31 cellular contexts compared by ENCODE assay signal in the genomic region with DNA sequence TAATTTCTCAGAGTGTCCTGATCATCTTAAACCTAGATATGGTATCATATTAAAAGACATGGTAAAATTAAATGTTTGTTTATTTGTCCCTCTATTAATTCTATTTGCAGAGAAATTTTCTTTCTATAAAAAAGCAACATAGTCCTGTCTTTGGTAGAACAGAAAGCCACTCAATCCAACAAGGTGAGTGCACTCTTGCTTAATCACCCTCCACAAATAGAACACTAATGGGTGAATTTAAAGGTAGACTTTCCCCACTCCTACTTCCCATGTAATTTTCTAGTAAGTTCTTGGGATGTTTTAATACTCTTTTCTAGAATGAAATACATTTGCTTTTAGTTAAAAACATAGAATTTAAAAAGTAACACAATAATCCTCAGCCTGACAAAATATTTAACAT.
"Had no signal": no experiment of that assay in that cellular context is flagged by ENCODE, and none has a peak within 500 bp of the region (broad histone marks: within the 10 kb centered on the region; RNA-seq: fewer than 3 reads in every experiment).

No MANE protein-coding gene starts in this region.

- H3K4me1 Mint-ChIP-seq: naive B cell; natural killer cell; nephron; stimulated activated memory B cell treated with anti-CD40 and anti-IgM and Interleukin-4, amounts not matched to agents 10 μg/mL and 1 μg/mL and 100 μg/mL, for 72 hours had no signal

- H2AFZ ChIP-seq: neural progenitor cell, parathyroid adenoma had no signal

- H3K27me3 ChIP-seq: neural progenitor cell, ovary, spleen, stomach, suprapubic skin, testis, tibial artery, transverse colon, upper lobe of right lung, uterus had no signal

- H3K36me3 ChIP-seq: neural progenitor cell, ovary, upper lobe of right lung, uterus had no signal

- H3K79me2 ChIP-seq: parathyroid adenoma had no signal

- H3K4me3 Mint-ChIP-seq: naive B cell; natural killer cell; nephron; neural progenitor cell; stimulated activated memory B cell treated with anti-CD40 and anti-IgM and Interleukin-4, amounts not matched to agents 10 μg/mL and 1 μg/mL and 100 μg/mL, for 72 hours; type B pancreatic cell had no signal

- H3K4me3 ChIP-seq: neural progenitor cell, ovary, psoas muscle, skin epidermis, smooth muscle cell, spleen, stomach, suprapubic skin, testis, tibial artery, transverse colon, upper lobe of right lung, uterus had no signal

- H3K27ac ChIP-seq: neural progenitor cell, ovary, parathyroid adenoma, psoas muscle, skin epidermis, spleen, stomach, suprapubic skin, testis, tibial artery, transverse colon, upper lobe of right lung, uterus had no signal

- H3K27ac Mint-ChIP-seq: naive B cell; natural killer cell; nephron; neural progenitor cell; progenitor cell of endocrine pancreas; stimulated activated memory B cell treated with anti-CD40 and anti-IgM and Interleukin-4, amounts not matched to agents 10 μg/mL and 1 μg/mL and 100 μg/mL, for 72 hours; type B pancreatic cell had no signal

- H3K9me3 Mint-ChIP-seq: naive B cell; natural killer cell; nephron; neural progenitor cell; stimulated activated memory B cell treated with anti-CD40 and anti-IgM and Interleukin-4, amounts not matched to agents 10 μg/mL and 1 μg/mL and 100 μg/mL, for 72 hours; type B pancreatic cell had no signal

- H3K9me3 ChIP-seq: ovary, psoas muscle, spleen, stomach, suprapubic skin, testis, tibial artery, transverse colon, upper lobe of right lung, uterus had no signal

- DNase-seq: naive B cell; natural killer cell; occipital lobe; ovary; posterior cingulate gyrus; psoas muscle; right cardiac atrium; spleen; stimulated activated CD4-positive, alpha-beta T cell treated with anti-CD3 and anti-CD28 coated beads, Interleukin-12 subunit alpha, Interleukin-12 subunit beta, amount 100 ng/mL, for 4 hours; stimulated activated CD4-positive, alpha-beta T cell treated with anti-CD3 and anti-CD28 coated beads, Interleukin-1b, Interleukin-23, amount 100 ng/mL, for 48 hours; stimulated activated CD4-positive, alpha-beta T cell treated with anti-CD3 and anti-CD28 coated beads, Interleukin-4, amount 100 ng/mL, for 1 hour; stimulated activated CD4-positive, alpha-beta T cell treated with anti-CD3 and anti-CD28 coated beads, Interleukin-4, amount 100 ng/mL, for 4 hours; stimulated activated CD8-positive, alpha-beta memory T cell treated with anti-CD3 and anti-CD28 coated beads, Interleukin-4, amount 100 ng/mL, for 48 hours; stimulated activated naive CD4-positive, alpha-beta T cell; stimulated activated naive CD8-positive, alpha-beta T cell treated with anti-CD3 and anti-CD28 coated beads, Interleukin-15, Interleukin-2, amounts not matched to agents 100 U/mL and 50 U/mL, for 24 hours; stomach; testis; tibial artery; transverse colon; upper lobe of right lung; uterus had no signal

- H3K9ac ChIP-seq: neural progenitor cell, parathyroid adenoma had no signal

- H3K27me3 Mint-ChIP-seq: naive B cell; progenitor cell of endocrine pancreas; stimulated activated memory B cell treated with anti-CD40 and anti-IgM and Interleukin-4, amounts not matched to agents 10 μg/mL and 1 μg/mL and 100 μg/mL, for 72 hours; type B pancreatic cell had no signal

- H3K4me1 ChIP-seq: psoas muscle, suprapubic skin, testis, tibial artery, transverse colon, upper lobe of right lung, uterus had no signal

- ATAC-seq: natural killer cell; psoas muscle; right cardiac atrium; sciatic nerve; stimulated activated memory B cell treated with anti-CD40 and anti-IgM and Interleukin-4, amounts not matched to agents 10 μg/mL and 1 μg/mL and 100 μg/mL, for 72 hours; stimulated activated naive CD8-positive, alpha-beta T cell treated with anti-CD3 and anti-CD28 coated beads, Interleukin-15, Interleukin-2, amounts not matched to agents 100 U/mL and 50 U/mL, for 24 hours; upper lobe of right lung had no signal

- H3K4me2 ChIP-seq: neural progenitor cell, smooth muscle cell had no signal
